In genomic region chr9:33375238-33375840, GRCh38 we compare ENCODE assay signal across 9 cellular contexts. TPM values are rescaled to one million over a fixed set of nuclear protein-coding genes. Genes with fewer than 3 reads are reported as not detected.
DNase-seq lines count a peak whose midpoint lies in the region; ATAC-seq, FAIRE-seq and TF ChIP-seq lines count a peak whose summit lies in the region.
"Had no signal": no experiment of that assay in that cellular context is flagged by ENCODE, and none has a peak within 500 bp of the region (broad histone marks: within the 10 kb centered on the region; RNA-seq: fewer than 3 reads in every experiment).

No MANE protein-coding gene starts in this region.

- H3K27me3 ChIP-seq in K562 (ENCODE audit: control insufficient read depth in 2 of 2, insufficient read depth in 2 of 2, low read length in 2 of 2) (no peaks in the 10 kb centered on the region), subcutaneous abdominal adipose tissue (ENCODE audit: control insufficient read depth in 5 of 5, insufficient read depth in 4 of 5, low read length in 5 of 5) (no peaks in the 10 kb centered on the region)

- TF ChIP-seq RAD21 in K562 (CRISPR knock-in tag; conservative IDR thresholded peaks at IDR 0.05 in 1 of 2, IDR thresholded peaks at IDR 0.05 in 1 of 2): no peak

- H3K9me1 ChIP-seq in K562 (ENCODE audit: control insufficient read depth, insufficient read depth, low read length): no peaks in the 10 kb centered on the region

- H3K9ac ChIP-seq in K562 (ENCODE audit: insufficient read depth in 1 of 2, low read depth in 2 of 2, low read length in 2 of 2) (peak overlapping the region; percentile 20 to 68; a peak in 2 of 4 replicates), kidney (ENCODE audit: low read length in 2 of 2) (peak overlapping the region in 1 of 2 donors; percentile 56), subcutaneous abdominal adipose tissue (ENCODE audit: low read length in 5 of 5) (peak overlapping the region in 2 of 5 donors; percentile 21 to 71)

- POLR2A ChIA-PET in K562 (lab: Yijun Ruan, JAX): interaction anchor here (0.6 to 1.4 kb wide), 6 partner anchors 14 to 263 kb away, joined by 3 to 4 read pairs (median 3); no protein-coding TSS in a partner anchor

- CTCF ChIA-PET in K562 (lab: Yijun Ruan, JAX; ENCODE audit: low intra/inter-chr PET ratio): interaction anchor here (1.4 kb wide), 1 partner anchor 346 kb away, joined by 7 read pairs; no protein-coding TSS in a partner anchor

- H4K20me1 ChIP-seq in K562 (replicated peaks; ENCODE audit: control insufficient read depth, insufficient read depth, low read length): no peaks in the 10 kb centered on the region

- TF ChIP-seq POLR2A in K562 (conservative IDR thresholded peaks at IDR 0.05): no peak

- H3K79me2 ChIP-seq in K562 (ENCODE audit: control insufficient read depth, insufficient read depth, low read length): no peaks in the 10 kb centered on the region

- H3K9me3 ChIP-seq in K562 (replicated peaks; ENCODE audit: control insufficient read depth, insufficient read depth, low read depth, low read length) (no peaks in the 10 kb centered on the region), kidney (ENCODE audit: control insufficient read depth in 1 of 2, low read length in 2 of 2) (no peaks in the 10 kb centered on the region), subcutaneous abdominal adipose tissue (ENCODE audit: control insufficient read depth in 5 of 5, low read length in 5 of 5) (no peaks in the 10 kb centered on the region)

- H3K36me3 ChIP-seq in K562 (ENCODE audit: control insufficient read depth, insufficient read depth, low read length) (peaks cover 14% of the 10 kb centered on the region; the same call in 2 of the 3 replicates), kidney (ENCODE audit: control insufficient read depth in 1 of 2, insufficient read depth in 2 of 2, low read length in 2 of 2) (peaks cover 14 to 17% of the 10 kb centered on the region in 2 donors), subcutaneous abdominal adipose tissue (ENCODE audit: control insufficient read depth in 5 of 5, insufficient read depth in 5 of 5, low read length in 5 of 5) (peaks cover 7 to 36% (median 24%) of the 10 kb centered on the region in 5 donors)

- no peak for TF ChIP-seq EP300 in K562 (IDR thresholded peaks at IDR 0.05; ENCODE audit: low read length)

- intact Hi-C loops in K562 (cut with micrococcal nuclease): loop anchor here (2.0 kb wide), 1 partner anchor 71 kb away; the partner anchor contains the start of gene AQP3
- intact Hi-C loops in kidney (cut with DNase I): no loop called here

- no TSS peak for BruUV-seq in K562 (replicated peaks; lab: Mats Ljungman, UMichigan)

- H3K4me1 ChIP-seq in K562 (replicated peaks in 1 of 2; ENCODE audit: control insufficient read depth in 2 of 2, insufficient read depth in 2 of 2, low read length in 2 of 2) (peaks cover 23 to 27% of the 10 kb centered on the region in 2 experiments), kidney (ENCODE audit: control insufficient read depth in 1 of 2, insufficient read depth in 1 of 2, low read depth in 1 of 2, low read length in 2 of 2) (peaks cover 0 to 4% of the 10 kb centered on the region in 2 donors), subcutaneous abdominal adipose tissue (ENCODE audit: control insufficient read depth in 5 of 5, insufficient read depth in 5 of 5, low read length in 5 of 5) (peaks cover 6 to 26% (median 19%) of the 10 kb centered on the region in 5 donors)

- H3K27ac ChIP-seq in K562 (ENCODE audit: extremely low read depth, low read depth, low read length): peak overlapping the region; percentile 61
- H3K27ac ChIP-seq in kidney (ENCODE audit: low read depth in 2 of 2, low read length in 2 of 2): peak overlapping the region in 1 of 2 donors; percentile 32
- peak overlapping the region; percentile 60 for H3K27ac ChIP-seq in subcutaneous abdominal adipose tissue (ENCODE audit: low read depth, low read length)

- FAIRE-seq in K562 (lab: Jason Lieb, UNC) (peak; percentile 15), kidney (lab: Jason Lieb, UNC) (no peak), D721Med (lab: Jason Lieb, UNC) (no peak)

- H2AFZ ChIP-seq in K562 (ENCODE audit: low read depth, low read length): peak overlapping the region; percentile 65

- ATAC-seq in K562: peak; percentile 72
- no peak for ATAC-seq in HG03354 (IDR thresholded peaks at IDR 0.05; ENCODE audit: poor library complexity, severe bottlenecking, unreplicated experiment)

- H3K4me2 ChIP-seq in K562 (ENCODE audit: insufficient read depth, low read length): peak overlapping the region; percentile 51

- TF ChIP-seq CTCF in K562 (IDR thresholded peaks at IDR 0.05 in 2 of 3, conservative IDR thresholded peaks at IDR 0.05 in 1 of 3; ENCODE audit: insufficient read depth in 2 of 3, low read depth in 1 of 3, low read length in 3 of 3): no peak
- no peak for TF ChIP-seq CTCF in kidney (IDR thresholded peaks at IDR 0.05; ENCODE audit: borderline replicate concordance, extremely low read depth, insufficient read depth)
- no peak for TF ChIP-seq CTCF in D721Med (IDR thresholded peaks at IDR 0.05; ENCODE audit: insufficient read depth, missing control alignments)

- 32% methylated on average over 13 of the region's 15 CpGs for WGBS in K562 (ENCODE audit: insufficient coverage, low coverage, missing lambda C conversion rate)

- no peak overlapping the region for H3K4me3 ChIP-seq in K562
- H3K4me3 ChIP-seq in kidney (ENCODE audit: low read length in 2 of 2): peak overlapping the region; percentile 12 to 29
- H3K4me3 ChIP-seq in subcutaneous abdominal adipose tissue (ENCODE audit: low read depth in 1 of 5, low read length in 5 of 5): peak overlapping the region in 4 of 5 donors; percentile 19 to 40 (median 24)

- peak; percentile 70 for DNase-seq in NCI-H82 (lab: John Stamatoyannopoulos, UW)
- no peak for DNase-seq in NCI-H82 treated with DMSO at 0.1 percent for 48 hours (lab: John Stamatoyannopoulos, UW; ENCODE audit: unreplicated experiment)
- peak in 1 of 4 experiments; percentile 47 for DNase-seq in K562 (ENCODE audit: extremely low read depth in 1 of 4, low spot score in 3 of 4)
- no peak for DNase-seq in kidney
- DNase-seq in D721Med (ENCODE audit: insufficient read length, low spot score): no peak
- no peak for DNase-seq in NCI-H128 (lab: John Stamatoyannopoulos, UW; ENCODE audit: unreplicated experiment)

- in situ Hi-C loops in K562 (cut with MboI): no loop called here

TF ChIP-seq in K562, 482 proteins besides CTCF, POLR2A, EP300 and RAD21 (continues in another document):
- TF ChIP-seq USF2 (CRISPR knock-in tag; IDR thresholded peaks at IDR 0.05) (no peak), CBX2 (IDR thresholded peaks at IDR 0.05; ENCODE audit: insufficient read depth, low read length, poor library complexity, severe bottlenecking) (no peak), MEIS2 (IDR thresholded peaks at IDR 0.05; ENCODE audit: partially characterized antibody) (peak; percentile 71), SAFB (IDR thresholded peaks at IDR 0.05; ENCODE audit: borderline replicate concordance, low read depth, low read length) (no peak), PHF8 (IDR thresholded peaks at IDR 0.05; ENCODE audit: borderline replicate concordance, low read length) (peak; percentile 28; the same call in 1 of the 2 replicates), MEF2A (IDR thresholded peaks at IDR 0.05; ENCODE audit: control insufficient read depth, low read depth, low read length) (no peak), PBX2 (CRISPR knock-in tag; IDR thresholded peaks at IDR 0.05; ENCODE audit: low read depth) (no peak), PBX2 (tag; conservative IDR thresholded peaks at IDR 0.05; ENCODE audit: low read depth) (0 out of 2 replicates have a peak, but pooled peaks have one; percentile 19)

RNA-seq across cellular contexts. Expression of gene AQP7, which starts 27.0 kb away (rescaled TPM):
- total RNA-seq in K562 (2011; cell fraction: chromatin; rRNA removed; ENCODE audit: low replicate concordance): 0.70 and 1.6 TPM in 2 replicates
- 0.50 and 1.3 TPM in 2 replicates for total RNA-seq in K562 (2011; cell fraction: nucleolus; rRNA removed)
- 1.3 and 2.0 TPM in 2 replicates for total RNA-seq in K562 (2011; cell fraction: nucleoplasm; rRNA removed)
- not detected in 2 replicates for total RNA-seq in K562 (2014; rRNA removed)
- 0.06 TPM in 1 of 2 replicates, not detected in the other for total RNA-seq in K562 (2014; rRNA removed; fragmentation: Illumina TruSeq; extraction: Trizol)
- total RNA-seq in K562 (2015; rRNA removed; fragmentation: Illumina TruSeq; extraction: Trizol): not detected in 2 replicates
- total RNA-seq in K562 (2021): 0.04 and 0.13 TPM in 2 replicates
- 0.50 and 0.53 TPM in 2 replicates for polyA plus RNA-seq in K562 (2011; rRNA removed)
- polyA plus RNA-seq in K562 (2011; cell fraction: cytosol; rRNA removed): 0.25 and 1.5 TPM in 2 replicates
- polyA plus RNA-seq in K562 (2011; cell fraction: nucleus; rRNA removed): 1.5 and 1.9 TPM in 2 replicates
- 0.17 and 0.66 TPM in 2 replicates for polyA plus RNA-seq in K562 (2012)
- polyA plus RNA-seq in K562 (2014; fragmentation: Illumina TruSeq; extraction: Trizol): 0.07 and 0.15 TPM in 2 replicates
- under 1 TPM in 1 of 2 experiments, not detected in 1; 0.11 TPM for polyA plus RNA-seq in K562 (2014; fragmentation: Nextera tagmentation; extraction: Ambion mirVana)
- 0.04 and 0.46 TPM in 2 replicates for polyA plus RNA-seq in K562 (2014; rRNA removed)
- polyA minus RNA-seq in K562 (2011; rRNA and poly(A)+ RNA removed): 0.18 and 0.81 TPM in 2 replicates
- not detected in 2 replicates for polyA minus RNA-seq in K562 (2011; cell fraction: cytosol; rRNA and poly(A)+ RNA removed)
- 0.22 TPM in 1 of 2 replicates, not detected in the other for polyA minus RNA-seq in K562 (2011; cell fraction: nucleus; rRNA and poly(A)+ RNA removed)
- 11.9 TPM for total RNA-seq in kidney
- polyA plus RNA-seq in kidney (ENCODE audit: insufficient read depth, low read depth, low replicate concordance): 45.3 TPM
- total RNA-seq: epithelial cell of proximal tubule had no signal
